Comparison of ENCODE assay signal across 8 cellular contexts in the genomic region with DNA sequence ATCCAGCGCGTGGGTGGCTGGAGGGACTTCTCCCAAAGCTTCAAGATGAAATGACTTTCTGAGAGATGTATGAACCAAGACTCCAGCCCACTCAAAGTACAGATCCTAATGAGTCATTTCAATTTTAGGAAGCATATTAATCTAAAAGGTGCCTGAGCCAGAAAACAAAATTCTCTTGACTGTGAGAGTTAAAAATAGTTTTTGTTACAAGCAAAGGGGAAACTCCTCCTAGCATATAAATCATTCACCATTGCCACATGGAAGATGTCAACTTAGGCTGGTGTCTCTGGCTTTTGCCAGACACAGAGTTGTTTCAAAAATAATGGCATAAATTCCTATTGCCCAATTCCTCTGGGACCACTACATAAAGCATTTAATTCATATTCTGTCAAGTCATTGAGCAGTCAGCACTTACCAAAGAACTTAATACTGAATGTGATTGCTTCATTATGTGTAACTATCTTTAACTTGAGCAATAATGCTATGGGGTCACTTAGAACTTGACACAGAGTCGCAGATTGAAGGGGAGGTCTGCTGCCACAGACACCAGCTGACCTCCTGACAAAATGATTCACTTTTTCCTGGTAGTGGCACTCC.
DNase-seq lines count a peak whose midpoint lies in the region; ATAC-seq and TF ChIP-seq lines count a peak whose summit lies in the region.

No MANE protein-coding gene starts in this region.

- no peak overlapping the region for H3K4me3 ChIP-seq in GM06990 (replicated peaks; ENCODE audit: low read depth, low read length)
- H3K4me3 ChIP-seq in fibroblast of the aortic adventitia (ENCODE audit: low read depth, low read length) = no peak overlapping the region
- H3K4me3 ChIP-seq in upper lobe of right lung = no peak overlapping the region

- no peak overlapping the region for H3K4me3 Mint-ChIP-seq in CD14-positive monocyte

- peaks cover 0 to 3% (median 0%) of the 10 kb centered on the region in 7 donors for H3K9me3 Mint-ChIP-seq in CD14-positive monocyte

- no peak overlapping the region for H3K27ac ChIP-seq in upper lobe of right lung

- no peaks in the 10 kb centered on the region for H3K4me1 ChIP-seq in upper lobe of right lung

- peaks cover 5% of the 10 kb centered on the region for H3K4me1 Mint-ChIP-seq in CD14-positive monocyte

- no peaks in the 10 kb centered on the region for H3K27me3 ChIP-seq in GM06990 (replicated peaks; ENCODE audit: control insufficient read depth, insufficient read depth, low read length)
- no peaks in the 10 kb centered on the region for H3K27me3 ChIP-seq in upper lobe of right lung

- ATAC-seq in GM21515 (IDR thresholded peaks at IDR 0.05; ENCODE audit: unreplicated experiment) = peak; percentile 50
- peak; percentile 45 for ATAC-seq in upper lobe of right lung

- no peaks in the 10 kb centered on the region for H3K36me3 Mint-ChIP-seq in CD14-positive monocyte

- peak overlapping the region in 3 of 7 donors; percentile 10 to 42 (median 15) for H3K27ac Mint-ChIP-seq in CD14-positive monocyte

- no peak for TF ChIP-seq CTCF in GM06990 (IDR thresholded peaks at IDR 0.05; ENCODE audit: insufficient read depth, low read length, poor library complexity, severe bottlenecking)
- TF ChIP-seq CTCF in fibroblast of the aortic adventitia (IDR thresholded peaks at IDR 0.05; ENCODE audit: insufficient read depth, low read length) = no peak
- no peak for TF ChIP-seq CTCF in upper lobe of right lung (IDR thresholded peaks at IDR 0.05)
- no peak for TF ChIP-seq CTCF in CD14-positive monocyte (IDR thresholded peaks at IDR 0.05)

- H3K9me3 ChIP-seq in upper lobe of right lung = no peaks in the 10 kb centered on the region

- H3K36me3 ChIP-seq in GM06990 (ENCODE audit: control insufficient read depth, insufficient read depth, low read length) (no peaks in the 10 kb centered on the region), upper lobe of right lung (no peaks in the 10 kb centered on the region)

- H3K27me3 Mint-ChIP-seq in CD14-positive monocyte (ENCODE audit: low read depth in 3 of 3) = no peaks in the 10 kb centered on the region

- intact Hi-C loops in upper lobe of right lung (cut with DNase I) (no loop called here), CD14-positive monocyte (cut with micrococcal nuclease) (no loop called here)

- DNase-seq in GM06990 (ENCODE audit: extremely low read depth, insufficient read length) (peak; percentile 10), LHCN-M2 (ENCODE audit: low read depth) (peak; percentile 22), fibroblast of the aortic adventitia (ENCODE audit: low read depth) (peak; percentile 91), upper lobe of right lung (no peak), iPS-NIHi7 (ENCODE audit: extremely low spot score) (no peak), CD14-positive monocyte (ENCODE audit: low spot score) (no peak), NCI-H526 treated with DMSO at 0.1 percent for 48 hours (lab: John Stamatoyannopoulos, UW) (no peak)

Comparison
In these comparisons a context has a peak if more than half of its experiments do, and no peak if none do; other contexts are left out.
1. DNase-seq: peak in GM06990 (single experiment), LHCN-M2 (single experiment) and fibroblast of the aortic adventitia (single experiment); none in upper lobe of right lung (single experiment), iPS-NIHi7 (single experiment), CD14-positive monocyte (single experiment) and NCI-H526 treated with DMSO at 0.1 percent for 48 hours (single experiment).